ENCODE assay signal across 23 cellular contexts in genomic region chr19:10740798-10741197, GRCh38. TPM values are rescaled to one million over a fixed set of nuclear protein-coding genes. Genes with fewer than 3 reads are reported as not detected.
DNase-seq lines count a peak whose midpoint lies in the region; FAIRE-seq and TF ChIP-seq lines count a peak whose summit lies in the region.
"Had no signal": no experiment of that assay in that cellular context is flagged by ENCODE, and none has a peak within 500 bp of the region (broad histone marks: within the 10 kb centered on the region; RNA-seq: fewer than 3 reads in every experiment).

No MANE protein-coding gene starts in this region.

- peaks cover 78% of the 10 kb centered on the region for H3K4me1 Mint-ChIP-seq in CD14-positive monocyte
- H3K4me1 Mint-ChIP-seq in IgD-negative memory B cell: peaks cover 24 to 46% (median 29%) of the 10 kb centered on the region in 3 donors

- H3K4me1 ChIP-seq in small intestine (ENCODE audit: control insufficient read depth in 2 of 2, insufficient read depth in 1 of 2, low read depth in 1 of 2, low read length in 1 of 2) (peaks cover 12 to 28% of the 10 kb centered on the region in 2 donors), HAP-1 (peaks cover 4% of the 10 kb centered on the region; the same call in 1 of the 2 replicates)

- H3K4me3 ChIP-seq in fibroblast of the aortic adventitia (ENCODE audit: low read depth, low read length): no peak overlapping the region
- H3K4me3 ChIP-seq in small intestine (ENCODE audit: low read depth in 1 of 2, low read length in 2 of 2): no peak overlapping the region
- H3K4me3 ChIP-seq in HAP-1: no peak overlapping the region
- H3K4me3 ChIP-seq: smooth muscle cell had no signal

- H3K27ac ChIP-seq in small intestine (ENCODE audit: low read depth in 1 of 2, low read length in 1 of 2): peak overlapping the region; percentile 90 to 93
- H3K27ac ChIP-seq: WERI-Rb-1 had no signal

- in situ Hi-C loops in HAP-1 (cut with MboI; ENCODE audit: low sequenced_read_pairs): no loop called here

- intact Hi-C loops in CD14-positive monocyte (cut with micrococcal nuclease): no loop called here

- peaks cover 17 to 34% of the 10 kb centered on the region in 2 donors for H3K36me3 Mint-ChIP-seq in CD14-positive monocyte
- peaks cover 6% of the 10 kb centered on the region for H3K36me3 Mint-ChIP-seq in IgD-negative memory B cell

- H3K9me3 Mint-ChIP-seq in CD14-positive monocyte (no peaks in the 10 kb centered on the region), IgD-negative memory B cell (no peaks in the 10 kb centered on the region)
- H3K9me3 Mint-ChIP-seq: activated CD8-positive, alpha-beta T cell treated with anti-CD3 and anti-CD28 coated beads for 36 hours; activated naive CD4-positive, alpha-beta T cell treated with anti-CD3 and anti-CD28 coated beads for 36 hours had no signal

- H3K27me3 Mint-ChIP-seq in CD14-positive monocyte (ENCODE audit: low read depth in 3 of 3) (no peaks in the 10 kb centered on the region), IgD-negative memory B cell (no peaks in the 10 kb centered on the region)
- H3K27me3 Mint-ChIP-seq: activated CD8-positive, alpha-beta T cell treated with anti-CD3 and anti-CD28 coated beads for 36 hours had no signal

- H3K36me3 ChIP-seq in small intestine (ENCODE audit: control insufficient read depth in 2 of 2, insufficient read depth in 2 of 2, low read length in 2 of 2): peaks cover 0 to 1% of the 10 kb centered on the region in 2 donors
- no peaks in the 10 kb centered on the region; the same call in 1 of the 2 replicates for H3K36me3 ChIP-seq in HAP-1 (replicated peaks)

- WGBS in small intestine, 3 donors: 18 to 71% (median 34%) methylated on average over 3 of the region's 3 CpGs

- DNase-seq in CD14-positive monocyte (ENCODE audit: low spot score) (no peak), fibroblast of the aortic adventitia (ENCODE audit: low read depth) (peak; percentile 18), small intestine (peak; percentile 90), cerebellar nuclear complex (lab: John Stamatoyannopoulos, UW) (no peak), HAP-1 (ENCODE audit: low spot score in 2 of 2) (no peak)
- DNase-seq in stimulated activated CD8-positive, alpha-beta memory T cell treated with anti-CD3 and anti-CD28 coated beads, Interleukin-4, amount 100 ng/mL, for 48 hours: no peak
- DNase-seq: activated CD8-positive, alpha-beta T cell treated with anti-CD3 and anti-CD28 coated beads for 36 hours; activated naive CD4-positive, alpha-beta T cell treated with anti-CD3 and anti-CD28 coated beads for 36 hours; activated T-cell treated with anti-CD3 and anti-CD28 coated beads, Interleukin-2, amount 50 U/mL, for 1 hour; cortex of kidney; hypothalamus; mesendoderm; NCI-H1436 treated with DMSO at 0.1 percent for 48 hours; NCI-H526; SHP77 treated with DMSO at 0.1 percent for 48 hours; stimulated activated CD4-positive, alpha-beta T cell treated with anti-CD3 and anti-CD28 coated beads, Interleukin-4, amount 100 ng/mL, for 24 hours; WERI-Rb-1 had no signal

- H3K27ac Mint-ChIP-seq in CD14-positive monocyte (peak overlapping the region in 4 of 7 donors; percentile 12 to 66 (median 27)), IgD-negative memory B cell (peak overlapping the region in 2 of 3 donors; percentile 78 to 87)
- H3K27ac Mint-ChIP-seq: activated CD8-positive, alpha-beta T cell treated with anti-CD3 and anti-CD28 coated beads for 36 hours; activated naive CD4-positive, alpha-beta T cell treated with anti-CD3 and anti-CD28 coated beads for 36 hours had no signal

- no peak overlapping the region for H3K4me3 Mint-ChIP-seq in CD14-positive monocyte
- no peak overlapping the region for H3K4me3 Mint-ChIP-seq in IgD-negative memory B cell
- H3K4me3 Mint-ChIP-seq: activated CD8-positive, alpha-beta T cell treated with anti-CD3 and anti-CD28 coated beads for 36 hours; activated naive CD4-positive, alpha-beta T cell treated with anti-CD3 and anti-CD28 coated beads for 36 hours had no signal

- H3K27me3 ChIP-seq in small intestine (ENCODE audit: control insufficient read depth in 2 of 2, insufficient read depth in 2 of 2, low read length in 2 of 2) (no peaks in the 10 kb centered on the region), HAP-1 (ENCODE audit: low read depth) (no peaks in the 10 kb centered on the region)

- TF ChIP-seq CTCF in CD14-positive monocyte (IDR thresholded peaks at IDR 0.05): no peak
- TF ChIP-seq CTCF in fibroblast of the aortic adventitia (IDR thresholded peaks at IDR 0.05; ENCODE audit: insufficient read depth, low read length): no peak

- H3K9me3 ChIP-seq in small intestine (ENCODE audit: control insufficient read depth, low read depth): no peaks in the 10 kb centered on the region
- H3K9me3 ChIP-seq in HAP-1: 0 out of 2 replicates have a peak, but pooled peaks cover 3% of the 10 kb centered on the region

- FAIRE-seq in small intestine (lab: Jason Lieb, UNC): peak; percentile 33
- FAIRE-seq: endothelial cell of umbilical vein, G401.6, H54, keratinocyte had no signal

RNA-seq across cellular contexts. Expression of gene DNM2, which starts 22.9 kb away (rescaled TPM):
- polyA plus RNA-seq in CD14-positive monocyte (10 to 100 TPM; 53.0 to 69.5 TPM), IgD-negative memory B cell (109 TPM), small intestine (100 to 1,000 TPM; 146 to 248 (median 186) TPM)
- total RNA-seq in fibroblast of the aortic adventitia (ENCODE audit: low replicate concordance): 44.6 and 83.2 TPM in 2 replicates

RNA-seq across cellular contexts. Expression of gene QTRT1, which starts 39.6 kb away (rescaled TPM):
- polyA plus RNA-seq in CD14-positive monocyte: 10 to 100 TPM in 1 of 2 donors, 1 to 10 TPM in 1; 9.9 to 12.3 TPM
- 53.5 TPM for polyA plus RNA-seq in IgD-negative memory B cell
- 17.7 and 21.1 TPM in 2 replicates for total RNA-seq in fibroblast of the aortic adventitia (ENCODE audit: low replicate concordance)
- 100 to 1,000 TPM in 1 of 3 donors, 10 to 100 TPM in 2; 45.9 to 107 (median 82.1) TPM for polyA plus RNA-seq in small intestine

Comparison
In these comparisons a context has a peak if more than half of its experiments do, and no peak if none do; other contexts are left out.
1. DNase-seq: peak in fibroblast of the aortic adventitia (single experiment) and small intestine (single experiment); none in CD14-positive monocyte (single experiment), cerebellar nuclear complex (0 of 2), HAP-1 (0 of 2) and stimulated activated CD8-positive, alpha-beta memory T cell treated with anti-CD3 and anti-CD28 coated beads, Interleukin-4, amount 100 ng/mL, for 48 hours (single experiment).